Comparison of ENCODE assay signal across 8 cellular contexts in genomic region chr2:10688921-10689807, GRCh38. TPM values are rescaled to one million over a fixed set of nuclear protein-coding genes. Genes with fewer than 3 reads are reported as not detected.
A peak's percentile ranks its signal among the peaks of the same experiment; 100 is the strongest.
DNase-seq lines count a peak whose midpoint lies in the region; ATAC-seq and TF ChIP-seq lines count a peak whose summit lies in the region.

No MANE protein-coding gene starts in this region.

- H3K9me3 ChIP-seq in WERI-Rb-1 (ENCODE audit: severe bottlenecking), result no peaks in the 10 kb centered on the region
- no peaks in the 10 kb centered on the region for H3K9me3 ChIP-seq in right cardiac atrium (ENCODE audit: control insufficient read depth, low read length)
- no peaks in the 10 kb centered on the region for H3K9me3 ChIP-seq in skeletal muscle tissue (ENCODE audit: control insufficient read depth in 3 of 3, low read length in 3 of 3)

- peak; percentile 77 for DNase-seq in Right ventricle myocardium inferior (ENCODE audit: missing footprints)
- no peak for DNase-seq in cardiac septum (ENCODE audit: low spot score)
- peak; percentile 18 for DNase-seq in WERI-Rb-1
- DNase-seq in right cardiac atrium, result peak in 2 of 3 donors; percentile 36 to 71
- no peak for DNase-seq in inferior parietal cortex (ENCODE audit: extremely low spot score)
- DNase-seq in COLO829 (ENCODE audit: low spot score), result no peak

- H3K4me1 ChIP-seq in right cardiac atrium (ENCODE audit: control insufficient read depth, insufficient read depth, low read length), result peaks cover 3% of the 10 kb centered on the region
- peaks cover 20 to 23% (median 21%) of the 10 kb centered on the region in 3 donors for H3K4me1 ChIP-seq in skeletal muscle tissue (ENCODE audit: control insufficient read depth in 3 of 3, insufficient read depth in 3 of 3, low read length in 3 of 3)

- no peaks in the 10 kb centered on the region for H3K27me3 ChIP-seq in WERI-Rb-1 (ENCODE audit: insufficient read depth, low read depth, severe bottlenecking)
- H3K27me3 ChIP-seq in right cardiac atrium (ENCODE audit: control insufficient read depth, insufficient read depth), result no peaks in the 10 kb centered on the region
- no peaks in the 10 kb centered on the region for H3K27me3 ChIP-seq in skeletal muscle tissue (ENCODE audit: control insufficient read depth in 3 of 3, insufficient read depth in 3 of 3, low read length in 3 of 3)

- TF ChIP-seq CTCF in WERI-Rb-1 (IDR thresholded peaks at IDR 0.05; ENCODE audit: low read depth, low read length), result no peak

- intact Hi-C loops in Right ventricle myocardium inferior (cut with DNase I), result no loop called here
- intact Hi-C loops in cardiac septum (cut with DNase I), result no loop called here
- intact Hi-C loops in right cardiac atrium (cut with DNase I), result no loop called here

- peak overlapping the region; percentile 98 to 99 (median 99) for H3K9ac ChIP-seq in skeletal muscle tissue (ENCODE audit: low read depth in 1 of 3, low read length in 3 of 3)

- H3K4me3 ChIP-seq in WERI-Rb-1 (ENCODE audit: low read depth, low read length) (peak overlapping the region; percentile 97), right cardiac atrium (ENCODE audit: low read length) (peak overlapping the region; percentile 79), skeletal muscle tissue (ENCODE audit: low read length in 3 of 3) (peak overlapping the region; percentile 94 to 99 (median 99))

- 4% methylated on average over 27 of the region's 27 CpGs for WGBS in right cardiac atrium

- peak overlapping the region; percentile 87 for H3K27ac ChIP-seq in WERI-Rb-1
- peak overlapping the region; percentile 19 for H3K27ac ChIP-seq in right cardiac atrium (ENCODE audit: low read length)
- peak overlapping the region; percentile 94 for H3K27ac ChIP-seq in skeletal muscle tissue (ENCODE audit: low read depth, low read length)

- ATAC-seq in Right ventricle myocardium inferior (peak; percentile 42), HG03045 (IDR thresholded peaks at IDR 0.05; ENCODE audit: unreplicated experiment) (peak; percentile 36), right cardiac atrium (peak; percentile 52 to 63)

- peaks cover 22% of the 10 kb centered on the region for H3K36me3 ChIP-seq in WERI-Rb-1
- peaks cover 0 to 2% (median 0%) of the 10 kb centered on the region in 3 donors for H3K36me3 ChIP-seq in skeletal muscle tissue (ENCODE audit: control insufficient read depth in 3 of 3, insufficient read depth in 3 of 3, low read length in 3 of 3)

RNA-seq across cellular contexts. Expression of gene NOL10, which starts 0.6 kb away (rescaled TPM):
- total RNA-seq in Right ventricle myocardium inferior (17.5 TPM), cardiac septum (18.5 TPM), right cardiac atrium (10 to 100 TPM; 17.1 to 17.9 (median 17.7) TPM), skeletal muscle tissue (36.5 TPM)
- polyA plus RNA-seq in right cardiac atrium, result 9.6 TPM

RNA-seq across cellular contexts. Expression of gene ATP6V1C2, which starts 32.3 kb away (rescaled TPM):
- total RNA-seq in Right ventricle myocardium inferior, result 1.9 TPM
- total RNA-seq in cardiac septum, result 0.24 TPM
- under 1 TPM in 2 of 4 donors, not detected in 2; 0.09 to 0.36 TPM for total RNA-seq in right cardiac atrium
- polyA plus RNA-seq in right cardiac atrium, result 0.52 TPM
- total RNA-seq in skeletal muscle tissue, result under 0.01 TPM

Comparison
In these comparisons a context has a peak if more than half of its experiments do, and no peak if none do; other contexts are left out.
1. DNase-seq: peak in Right ventricle myocardium inferior (single experiment), WERI-Rb-1 (single experiment) and right cardiac atrium (2 of 3); none in cardiac septum (single experiment), inferior parietal cortex (single experiment) and COLO829 (single experiment).
2. H3K27ac ChIP-seq: peak in every context shown above with its lines; median percentile 94 in skeletal muscle tissue; 87 in WERI-Rb-1; 19 in right cardiac atrium.
3. Peak in every context shown above with its lines, with median percentiles within 50 percentile points of each other: ATAC-seq and H3K4me3 ChIP-seq.